ENCODE assay signal across 14 cellular contexts in genomic region chr15:66730168-66731014, GRCh38. TPM values are rescaled to one million over a fixed set of nuclear protein-coding genes. Genes with fewer than 3 reads are reported as not detected.
DNase-seq lines count a peak whose midpoint lies in the region; ATAC-seq, FAIRE-seq and TF ChIP-seq lines count a peak whose summit lies in the region.
"Had no signal": no experiment of that assay in that cellular context is flagged by ENCODE, and none has a peak within 500 bp of the region (broad histone marks: within the 10 kb centered on the region; RNA-seq: fewer than 3 reads in every experiment).

No MANE protein-coding gene starts in this region.

- no peaks in the 10 kb centered on the region for H3K36me3 Mint-ChIP-seq in naive thymus-derived CD8-positive, alpha-beta T cell
- H3K36me3 Mint-ChIP-seq in endothelial cell (ENCODE audit: low read depth, unreplicated experiment) = no peaks in the 10 kb centered on the region
- H3K36me3 Mint-ChIP-seq: IgD-negative memory B cell had no signal

- H3K9ac ChIP-seq in fibroblast of lung (ENCODE audit: insufficient read depth, low read length) (no peak overlapping the region), smooth muscle cell (ENCODE audit: low read depth) (peak overlapping the region; percentile 71)

- H3K79me2 ChIP-seq in fibroblast of lung (ENCODE audit: control insufficient read depth, insufficient read depth, low read length) = peaks cover 4% of the 10 kb centered on the region
- peaks cover 96% of the 10 kb centered on the region for H3K79me2 ChIP-seq in smooth muscle cell (ENCODE audit: low read depth)

- ATAC-seq in naive thymus-derived CD8-positive, alpha-beta T cell = no peak

- H3K27ac ChIP-seq in fibroblast of lung (ENCODE audit: insufficient read depth, low read length) (peak overlapping the region; percentile 80), smooth muscle cell (ENCODE audit: low read depth) (peak overlapping the region; percentile 95)

- H3K27me3 Mint-ChIP-seq in naive thymus-derived CD8-positive, alpha-beta T cell = peaks cover 0 to 4% (median under 1%) of the 10 kb centered on the region in 5 donors
- H3K27me3 Mint-ChIP-seq in endothelial cell (ENCODE audit: unreplicated experiment) = peaks cover 2% of the 10 kb centered on the region
- H3K27me3 Mint-ChIP-seq: type B pancreatic cell had no signal

- H3K4me3 ChIP-seq in fibroblast of lung (replicated peaks in 1 of 4; ENCODE audit: control extremely low read depth in 1 of 4, insufficient read depth in 1 of 4, low read depth in 3 of 4, low read length in 4 of 4) (no peak overlapping the region), smooth muscle cell (no peak overlapping the region)

- H4K20me1 ChIP-seq in fibroblast of lung (ENCODE audit: control insufficient read depth, extremely low read depth, insufficient read depth, low read length) = no peaks in the 10 kb centered on the region
- H4K20me1 ChIP-seq in smooth muscle cell (ENCODE audit: low read depth) = peaks cover 99% of the 10 kb centered on the region

- no peaks in the 10 kb centered on the region for H3K9me3 ChIP-seq in fibroblast of lung (ENCODE audit: control insufficient read depth, insufficient read depth, low read depth, low read length)
- H3K9me3 ChIP-seq in smooth muscle cell (replicated peaks; ENCODE audit: low read depth) = no peaks in the 10 kb centered on the region
- H3K9me3 ChIP-seq: heart right ventricle had no signal

- H3K4me3 Mint-ChIP-seq in naive thymus-derived CD8-positive, alpha-beta T cell = peak overlapping the region in 1 of 10 donors; percentile 48
- no peak overlapping the region for H3K4me3 Mint-ChIP-seq in endothelial cell (ENCODE audit: unreplicated experiment)
- H3K4me3 Mint-ChIP-seq: IgD-negative memory B cell had no signal

- TF ChIP-seq CTCF in fibroblast of lung (conservative IDR thresholded peaks at IDR 0.05 in 1 of 2, IDR thresholded peaks at IDR 0.05 in 1 of 2; ENCODE audit: low read depth in 1 of 2, low read length in 2 of 2) (no peak), smooth muscle cell (IDR thresholded peaks at IDR 0.05; ENCODE audit: borderline replicate concordance, insufficient read depth, poor library complexity, severe bottlenecking) (no peak), endothelial cell (IDR thresholded peaks at IDR 0.05; ENCODE audit: unreplicated experiment) (no peak)

- peak overlapping the region; percentile 65 for H3K4me2 ChIP-seq in fibroblast of lung (ENCODE audit: extremely low read depth, insufficient read depth, low read length)
- H3K4me2 ChIP-seq in smooth muscle cell = peak overlapping the region; percentile 76

- 57% methylated on average over 4 of the region's 4 CpGs for WGBS in smooth muscle cell (ENCODE audit: low lambda C conversion rate)

- peak overlapping the region in 1 of 10 donors; percentile 69 for H3K27ac Mint-ChIP-seq in naive thymus-derived CD8-positive, alpha-beta T cell
- H3K27ac Mint-ChIP-seq in endothelial cell (ENCODE audit: unreplicated experiment) = no peak overlapping the region

- DNase-seq in activated CD4-positive, alpha-beta T cell treated with anti-CD3 and anti-CD28 coated beads for 48 hours = peak; percentile 30
- no peak for DNase-seq in activated CD4-positive, alpha-beta T cell treated with anti-CD3 and anti-CD28 coated beads for 1 hour
- DNase-seq in RKO (ENCODE audit: low spot score) (peak; percentile 16), fibroblast of lung (ENCODE audit: low read depth in 2 of 2) (peak in 1 of 2 donors; percentile 76), smooth muscle cell (lab: John Stamatoyannopoulos, UW; ENCODE audit: unreplicated experiment) (no peak), frontal cortex (ENCODE audit: low spot score in 2 of 2) (no peak), endothelial cell (ENCODE audit: low spot score) (no peak)
- no peak for DNase-seq in naive thymus-derived CD8-positive, alpha-beta T cell
- DNase-seq: cerebellar nuclear complex; heart right ventricle; NCI-H524 treated with DMSO at 0.1 percent for 48 hours; stimulated activated CD4-positive, alpha-beta T cell treated with anti-CD3 and anti-CD28 coated beads, Interleukin-2, amount 100 ng/mL, for 48 hours had no signal

- no peaks in the 10 kb centered on the region for H3K9me3 Mint-ChIP-seq in naive thymus-derived CD8-positive, alpha-beta T cell
- no peaks in the 10 kb centered on the region for H3K9me3 Mint-ChIP-seq in endothelial cell (ENCODE audit: unreplicated experiment)
- H3K9me3 Mint-ChIP-seq: type B pancreatic cell had no signal

- H3K27me3 ChIP-seq in fibroblast of lung (ENCODE audit: control insufficient read depth, insufficient read depth, low read length) = no peaks in the 10 kb centered on the region
- no peaks in the 10 kb centered on the region for H3K27me3 ChIP-seq in smooth muscle cell (ENCODE audit: low read depth)
- H3K27me3 ChIP-seq: heart right ventricle had no signal

- no peak overlapping the region for H2AFZ ChIP-seq in fibroblast of lung (ENCODE audit: low read length)
- H2AFZ ChIP-seq in smooth muscle cell (ENCODE audit: low read depth) = no peak overlapping the region

- no peaks in the 10 kb centered on the region for H3K36me3 ChIP-seq in fibroblast of lung (ENCODE audit: control insufficient read depth, insufficient read depth, low read length)
- no peaks in the 10 kb centered on the region for H3K36me3 ChIP-seq in smooth muscle cell (ENCODE audit: low read depth)

- no peaks in the 10 kb centered on the region for H3K4me1 Mint-ChIP-seq in naive thymus-derived CD8-positive, alpha-beta T cell
- H3K4me1 Mint-ChIP-seq in endothelial cell (ENCODE audit: unreplicated experiment) = peaks cover 7% of the 10 kb centered on the region
- H3K4me1 Mint-ChIP-seq: IgD-negative memory B cell had no signal

- peaks cover 21% of the 10 kb centered on the region for H3F3A ChIP-seq in smooth muscle cell (ENCODE audit: low read depth)

- no peak for FAIRE-seq in frontal cortex (lab: Jason Lieb, UNC)

- POLR2A ChIA-PET in naive thymus-derived CD8-positive, alpha-beta T cell (lab: Charles Lee) = no interaction called here

- H3K4me1 ChIP-seq in fibroblast of lung (ENCODE audit: control insufficient read depth, extremely low read depth, insufficient read depth, low read length) = peaks cover 17% of the 10 kb centered on the region
- H3K4me1 ChIP-seq in smooth muscle cell (ENCODE audit: low read depth) = peaks cover 15% of the 10 kb centered on the region

RNA-seq across cellular contexts. Expression of gene SMAD6, which starts 28.4 kb away (rescaled TPM):
- total RNA-seq in fibroblast of lung = 8.7 and 8.9 TPM in 2 replicates
- 1.2 and 2.1 TPM in 2 replicates for polyA plus RNA-seq in fibroblast of lung
- polyA plus RNA-seq in fibroblast of lung (2012) = 2.8 and 5.5 TPM in 2 replicates
- polyA minus RNA-seq in fibroblast of lung (ENCODE audit: low replicate concordance) = 2.2 and 7.6 TPM in 2 replicates
- 41.6 and 42.6 TPM in 2 replicates for total RNA-seq in smooth muscle cell
- 37.9 and 44.0 TPM in 2 replicates for polyA plus RNA-seq in smooth muscle cell
- under 1 TPM; 0.08 to 0.16 TPM for total RNA-seq in naive thymus-derived CD8-positive, alpha-beta T cell
- polyA plus RNA-seq in naive thymus-derived CD8-positive, alpha-beta T cell = not detected
- total RNA-seq in frontal cortex = 2.4 TPM
- total RNA-seq in endothelial cell (ENCODE audit: unreplicated experiment) = 21.3 TPM
- polyA plus RNA-seq: IgD-negative memory B cell had no signal

Comparison
In these comparisons a context has a peak if more than half of its experiments do, and no peak if none do; other contexts are left out.
1. DNase-seq: peak in activated CD4-positive, alpha-beta T cell treated with anti-CD3 and anti-CD28 coated beads for 48 hours (single experiment) and RKO (single experiment); none in activated CD4-positive, alpha-beta T cell treated with anti-CD3 and anti-CD28 coated beads for 1 hour (single experiment), smooth muscle cell (single experiment), naive thymus-derived CD8-positive, alpha-beta T cell (0 of 10), frontal cortex (0 of 2) and endothelial cell (single experiment).